In the genomic region with DNA sequence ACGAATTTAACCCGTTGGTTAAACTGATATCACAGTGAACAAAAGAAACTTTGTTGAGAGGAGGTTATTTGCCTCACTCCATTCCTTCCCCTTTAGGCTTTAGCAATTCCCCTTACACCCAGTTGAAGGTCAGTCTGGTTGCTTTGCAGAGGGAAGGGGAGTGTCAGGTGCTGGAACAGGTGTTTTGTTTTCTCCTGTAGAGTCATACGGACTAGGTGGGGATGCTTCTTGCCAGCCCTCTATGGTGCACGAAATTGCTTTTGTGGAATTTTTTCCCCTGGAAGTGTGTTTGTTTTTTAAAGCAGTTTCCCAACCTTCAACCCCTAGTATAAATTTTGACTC, we compare ENCODE assay signal across 16 cellular contexts. TPM values are rescaled to one million over a fixed set of nuclear protein-coding genes. Genes with fewer than 3 reads are reported as not detected.
DNase-seq lines count a peak whose midpoint lies in the region; ATAC-seq and TF ChIP-seq lines count a peak whose summit lies in the region.
"Had no signal": no experiment of that assay in that cellular context is flagged by ENCODE, and none has a peak within 500 bp of the region (broad histone marks: within the 10 kb centered on the region; RNA-seq: fewer than 3 reads in every experiment).

No MANE protein-coding gene starts in this region.

- peak overlapping the region; percentile 9 to 11 for H3K18ac ChIP-seq in mesenchymal stem cell (ENCODE audit: low read depth in 1 of 2, low read length in 2 of 2)

- H3K9me3 Mint-ChIP-seq in chondrocyte (ENCODE audit: low read depth) = peaks cover 3% of the 10 kb centered on the region
- H3K9me3 Mint-ChIP-seq: activated CD4-positive, alpha-beta memory T cell treated with anti-CD3 and anti-CD28 coated beads, Interleukin-2, amount 10 ng/mL, durations not matched to agents 7 days and 5 days; activated naive CD4-positive, alpha-beta T cell treated with anti-CD3 and anti-CD28 coated beads, Interleukin-2, amount 50 U/mL, for 72 hours; naive thymus-derived CD8-positive, alpha-beta T cell had no signal

- peaks cover 47% of the 10 kb centered on the region for H3K4me1 Mint-ChIP-seq in chondrocyte (ENCODE audit: low read depth)

- no peaks in the 10 kb centered on the region for H3K9me3 ChIP-seq in cardiac muscle cell (ENCODE audit: low read depth)
- no peaks in the 10 kb centered on the region for H3K9me3 ChIP-seq in mesenchymal stem cell (ENCODE audit: control insufficient read depth, low read length)
- H3K9me3 ChIP-seq in gastrocnemius medialis = no peaks in the 10 kb centered on the region

- intact Hi-C loops in left cardiac atrium (cut with DNase I) = no loop called here
- intact Hi-C loops in gastrocnemius medialis (cut with DNase I; ENCODE audit: low total_unique reads) = no loop called here

- ATAC-seq in left cardiac atrium (no peak), gastrocnemius medialis (no peak)
- ATAC-seq: activated naive CD4-positive, alpha-beta T cell treated with anti-CD3 and anti-CD28 coated beads, Interleukin-2, amount 50 U/mL, for 72 hours; naive thymus-derived CD8-positive, alpha-beta T cell had no signal

- TF ChIP-seq POLR2A in gastrocnemius medialis (IDR thresholded peaks at IDR 0.05) = no peak

- no peak overlapping the region for H3K23ac ChIP-seq in mesenchymal stem cell (ENCODE audit: low read length in 2 of 2)

- no peak overlapping the region for H4K8ac ChIP-seq in mesenchymal stem cell (ENCODE audit: low read length)

- TF ChIP-seq CTCF in cardiac muscle cell (IDR thresholded peaks at IDR 0.05; ENCODE audit: low read depth, low read length) (no peak), chondrocyte (IDR thresholded peaks at IDR 0.05) (no peak), gastrocnemius medialis (IDR thresholded peaks at IDR 0.05 in 4 of 5, conservative IDR thresholded peaks at IDR 0.05 in 1 of 5) (no peak)

- peak overlapping the region; percentile 86 for H3K27ac ChIP-seq in cardiac muscle cell
- H3K27ac ChIP-seq in mesenchymal stem cell (ENCODE audit: low read length, poor library complexity, severe bottlenecking) = peak overlapping the region; percentile 47
- peak overlapping the region; percentile 38 for H3K27ac ChIP-seq in urinary bladder (ENCODE audit: low read depth)
- H3K27ac ChIP-seq in gastrocnemius medialis = no peak overlapping the region

- WGBS in mesenchymal stem cell = no CpG with 5 or more reads among the region's 4 CpGs
- 27% methylated on average over 4 of the region's 4 CpGs for WGBS in urinary bladder

- DNase-seq in cardiac muscle cell (ENCODE audit: low read depth in 1 of 2, low spot score in 1 of 2) = no peak
- no peak for DNase-seq in left cardiac atrium
- DNase-seq in chondrocyte (ENCODE audit: low spot score) = no peak
- no peak for DNase-seq in mesenchymal stem cell
- no peak for DNase-seq in GM19238 (ENCODE audit: insufficient read length, low spot score)
- no peak for DNase-seq in gastrocnemius medialis
- no peak for DNase-seq in activated CD4-positive, alpha-beta T cell treated with anti-CD3 and anti-CD28 coated beads, Interleukin-2, amount 50 U/mL, for 48 hours
- DNase-seq: activated CD4-positive, alpha-beta memory T cell treated with anti-CD3 and anti-CD28 coated beads, Interleukin-2, amount 10 ng/mL, durations not matched to agents 7 days and 5 days; DMS79 treated with DMSO at 0.1 percent for 48 hours; effector memory CD4-positive, alpha-beta T cell; naive thymus-derived CD8-positive, alpha-beta T cell; NCI-H524 treated with DMSO at 0.1 percent for 48 hours; stimulated activated CD4-positive, alpha-beta T cell treated with anti-CD3 and anti-CD28 coated beads, Interleukin-1b, Interleukin-23, amount 100 ng/mL, for 48 hours; stimulated activated naive CD4-positive, alpha-beta T cell had no signal

- no peak overlapping the region for H3K4me3 ChIP-seq in cardiac muscle cell
- H3K4me3 ChIP-seq in mesenchymal stem cell (ENCODE audit: insufficient read depth in 1 of 2, low read depth in 1 of 2, low read length in 2 of 2) = peak overlapping the region in 1 of 2 experiments; percentile 39
- no peak overlapping the region for H3K4me3 ChIP-seq in urinary bladder (ENCODE audit: low read depth, low read length)
- H3K4me3 ChIP-seq in gastrocnemius medialis = no peak overlapping the region

- no peaks in the 10 kb centered on the region for H3K27me3 ChIP-seq in cardiac muscle cell
- peaks cover 0 to 39% of the 10 kb centered on the region in 2 experiments for H3K27me3 ChIP-seq in mesenchymal stem cell (ENCODE audit: control insufficient read depth in 1 of 2, insufficient read depth in 1 of 2, low read length in 2 of 2)
- no peaks in the 10 kb centered on the region for H3K27me3 ChIP-seq in gastrocnemius medialis

- H3K4me3 Mint-ChIP-seq in chondrocyte (ENCODE audit: unreplicated experiment) = peak overlapping the region; percentile 36
- H3K4me3 Mint-ChIP-seq: activated CD4-positive, alpha-beta memory T cell treated with anti-CD3 and anti-CD28 coated beads, Interleukin-2, amount 10 ng/mL, durations not matched to agents 7 days and 5 days; naive thymus-derived CD8-positive, alpha-beta T cell had no signal

- H2AFZ ChIP-seq in mesenchymal stem cell (ENCODE audit: low read depth, low read length) = no peak overlapping the region

- in situ Hi-C loops in gastrocnemius medialis (cut with MboI; ENCODE audit: low sequenced_read_pairs in 4 of 4) = no loop called here

- peaks cover 4% of the 10 kb centered on the region for H3K79me1 ChIP-seq in mesenchymal stem cell (replicated peaks; ENCODE audit: low read length, poor library complexity, severe bottlenecking)

- no peak overlapping the region for H2BK12ac ChIP-seq in mesenchymal stem cell (ENCODE audit: low read length in 2 of 2)

- peak overlapping the region; percentile 94 for H3K27ac Mint-ChIP-seq in chondrocyte (ENCODE audit: unreplicated experiment)
- H3K27ac Mint-ChIP-seq: activated CD4-positive, alpha-beta memory T cell treated with anti-CD3 and anti-CD28 coated beads, Interleukin-2, amount 10 ng/mL, durations not matched to agents 7 days and 5 days; activated naive CD4-positive, alpha-beta T cell treated with anti-CD3 and anti-CD28 coated beads, Interleukin-2, amount 50 U/mL, for 72 hours; naive thymus-derived CD8-positive, alpha-beta T cell had no signal

- H4K91ac ChIP-seq in mesenchymal stem cell (ENCODE audit: low read length) = no peak overlapping the region

- no peak overlapping the region for H2BK5ac ChIP-seq in mesenchymal stem cell (ENCODE audit: low read depth, low read length, poor library complexity, severe bottlenecking)

- no peak overlapping the region for H2BK120ac ChIP-seq in mesenchymal stem cell (ENCODE audit: low read depth, low read length)

- no peak overlapping the region for H3K4me2 ChIP-seq in mesenchymal stem cell (ENCODE audit: low read length, poor library complexity, severe bottlenecking)

- H3K14ac ChIP-seq in mesenchymal stem cell (ENCODE audit: low read length in 2 of 2) = no peak overlapping the region

- H3K36me3 Mint-ChIP-seq in chondrocyte (ENCODE audit: low read depth) = no peaks in the 10 kb centered on the region
- H3K36me3 Mint-ChIP-seq: activated naive CD4-positive, alpha-beta T cell treated with anti-CD3 and anti-CD28 coated beads, Interleukin-2, amount 50 U/mL, for 72 hours had no signal

- H3K36me3 ChIP-seq in cardiac muscle cell (no peaks in the 10 kb centered on the region), mesenchymal stem cell (ENCODE audit: control insufficient read depth in 1 of 2, insufficient read depth in 2 of 2, low read depth in 1 of 2, low read length in 2 of 2) (no peaks in the 10 kb centered on the region), urinary bladder (ENCODE audit: insufficient read depth) (no peaks in the 10 kb centered on the region), gastrocnemius medialis (no peaks in the 10 kb centered on the region)

- H3K4ac ChIP-seq in mesenchymal stem cell (ENCODE audit: low read depth in 1 of 2, low read length in 2 of 2) = no peak overlapping the region

- no peak overlapping the region for H2BK15ac ChIP-seq in mesenchymal stem cell (ENCODE audit: low read depth, poor library complexity, severe bottlenecking)

- no peak overlapping the region for H3K9ac ChIP-seq in mesenchymal stem cell (ENCODE audit: low read length)

- no peaks in the 10 kb centered on the region for H3K27me3 Mint-ChIP-seq in chondrocyte (ENCODE audit: low read depth)
- H3K27me3 Mint-ChIP-seq: activated CD4-positive, alpha-beta memory T cell treated with anti-CD3 and anti-CD28 coated beads, Interleukin-2, amount 10 ng/mL, durations not matched to agents 7 days and 5 days; naive thymus-derived CD8-positive, alpha-beta T cell had no signal

- H3K4me1 ChIP-seq in cardiac muscle cell (ENCODE audit: low read depth) = peaks cover 47% of the 10 kb centered on the region
- H3K4me1 ChIP-seq in mesenchymal stem cell (ENCODE audit: control insufficient read depth, insufficient read depth, low read depth, low read length) = peaks cover 12% of the 10 kb centered on the region
- peaks cover 3% of the 10 kb centered on the region for H3K4me1 ChIP-seq in urinary bladder (ENCODE audit: insufficient read depth)
- H3K4me1 ChIP-seq in gastrocnemius medialis = peaks cover 0 to 12% of the 10 kb centered on the region in 2 donors

- no peak overlapping the region for H2AK5ac ChIP-seq in mesenchymal stem cell (ENCODE audit: low read length, severe bottlenecking)

RNA-seq across cellular contexts. Expression of a gene that starts 33.1 kb away (rescaled TPM):
- total RNA-seq in cardiac muscle cell = 34.1 and 50.1 TPM in 2 replicates
- 27.1 and 28.8 TPM in 2 replicates for polyA plus RNA-seq in cardiac muscle cell
- 10 to 100 TPM; 14.8 to 15.0 TPM for total RNA-seq in left cardiac atrium
- total RNA-seq in chondrocyte = 9.9 to 13.1 TPM (median 11.5 TPM) in 3 replicates
- 18.9 TPM for polyA plus RNA-seq in mesenchymal stem cell (2013, experiment 1 of 2)
- polyA plus RNA-seq in mesenchymal stem cell (2013, experiment 2 of 2) = 18.3 TPM
- 23.7 TPM for total RNA-seq in urinary bladder
- polyA plus RNA-seq in urinary bladder = 14.0 TPM
- 1 to 10 TPM in 1 of 4 donors, under 1 TPM in 3; 0.20 to 3.4 (median 0.69) TPM for total RNA-seq in gastrocnemius medialis

RNA-seq across cellular contexts. Expression of a gene that starts 54.6 kb away (rescaled TPM):
- total RNA-seq in cardiac muscle cell = not detected in 2 replicates
- polyA plus RNA-seq in cardiac muscle cell = not detected in 2 replicates
- not detected for total RNA-seq in left cardiac atrium
- total RNA-seq in chondrocyte = not detected in 3 replicates
- not detected for polyA plus RNA-seq in mesenchymal stem cell (2013, experiment 1 of 2)
- not detected for polyA plus RNA-seq in mesenchymal stem cell (2013, experiment 2 of 2)
- 0.21 TPM for total RNA-seq in urinary bladder
- 0.15 TPM for polyA plus RNA-seq in urinary bladder
- not detected for total RNA-seq in gastrocnemius medialis
- total RNA-seq: naive thymus-derived CD8-positive, alpha-beta T cell had no signal
- polyA plus RNA-seq: naive thymus-derived CD8-positive, alpha-beta T cell had no signal

Comparison
In these comparisons a context has a peak if more than half of its experiments do, and no peak if none do; other contexts are left out.
1. H3K27ac ChIP-seq: peak in cardiac muscle cell (single experiment), mesenchymal stem cell (single experiment) and urinary bladder (single experiment); none in gastrocnemius medialis (0 of 4).